ENCODE assay signal across 22 cellular contexts in genomic region chr1:199733125-199733524, GRCh38.
"Had no signal": no experiment of that assay in that cellular context is flagged by ENCODE, and none has a peak within 500 bp of the region (broad histone marks: within the 10 kb centered on the region; RNA-seq: fewer than 3 reads in every experiment).

No MANE protein-coding gene starts in this region.

- H3K79me2 ChIP-seq: hepatocyte had no signal

- H3K4me2 ChIP-seq: hepatocyte, neural progenitor cell had no signal

- ATAC-seq: activated T-cell treated with anti-CD3 and anti-CD28 coated beads, Interleukin-2, amount 50 U/mL, for 72 hours; left lobe of liver; right lobe of liver; T-helper 17 cell had no signal

- H3K27me3 ChIP-seq: hepatocyte, neural progenitor cell, right lobe of liver, stomach, vagina had no signal

- H3K9ac ChIP-seq: neural progenitor cell had no signal

- H3K9me3 Mint-ChIP-seq: activated T-cell treated with anti-CD3 and anti-CD28 coated beads, Interleukin-2, amount 50 U/mL, for 72 hours; neural progenitor cell had no signal

- FAIRE-seq: islet of Langerhans, small intestine had no signal

- H3K9me3 ChIP-seq: prostate gland, right lobe of liver, stomach, vagina had no signal

- DNase-seq: activated CD4-positive, alpha-beta T cell treated with anti-CD3 and anti-CD28 coated beads for 1 hour; activated effector memory CD4-positive, alpha-beta T cell treated with anti-CD3 and anti-CD28 coated beads, Interleukin-2, amount 50 U/mL, for 16 hours; activated naive CD4-positive, alpha-beta T cell treated with anti-CD3 and anti-CD28 coated beads, Interleukin-2, amount 50 U/mL, for 16 hours; activated T-cell treated with anti-CD3 and anti-CD28 coated beads, Interleukin-2, amount 50 U/mL, for 72 hours; aorta; cerebellar nuclear complex; cortex of kidney; effector CD8-positive, alpha-beta T cell; foreskin fibroblast; right lobe of liver; small intestine; stimulated activated CD4-positive, alpha-beta T cell treated with anti-CD3 and anti-CD28 coated beads, Interleukin-4, amount 100 ng/mL, for 1 hour; stomach; T-helper 17 cell; WERI-Rb-1 had no signal

- H3K27ac ChIP-seq: hepatocyte, neural progenitor cell, prostate gland, right lobe of liver, stomach, vagina, WERI-Rb-1 had no signal

- H2AFZ ChIP-seq: hepatocyte, neural progenitor cell had no signal

- H3K36me3 Mint-ChIP-seq: neural progenitor cell had no signal

- H3K4me1 ChIP-seq: neural progenitor cell, prostate gland, right lobe of liver, stomach, vagina had no signal

- H3K27ac Mint-ChIP-seq: activated T-cell treated with anti-CD3 and anti-CD28 coated beads, Interleukin-2, amount 50 U/mL, for 72 hours; neural progenitor cell; T-helper 17 cell had no signal

- H3K36me3 ChIP-seq: neural progenitor cell, prostate gland, right lobe of liver, stomach, vagina, WERI-Rb-1 had no signal

- H3K4me3 Mint-ChIP-seq: activated T-cell treated with anti-CD3 and anti-CD28 coated beads, Interleukin-2, amount 50 U/mL, for 72 hours; neural progenitor cell; T-helper 17 cell had no signal

- H3K4me3 ChIP-seq: hepatocyte, lung, neural progenitor cell, prostate gland, right lobe of liver, stomach, vagina had no signal

- H3K27me3 Mint-ChIP-seq: T-helper 17 cell had no signal
